1 cellular context compared by ENCODE assay signal in genomic region chr11:67355794-67356550, GRCh38.
TF ChIP-seq lines count a peak whose summit lies in the region.

No MANE protein-coding gene starts in this region.

TF ChIP-seq in H1, 55 proteins besides CTCF, POLR2A, EP300 and RAD21:
- TF ChIP-seq KDM1A (IDR thresholded peaks at IDR 0.05; ENCODE audit: borderline replicate concordance, low read length) (no peak), CHD1 (IDR thresholded peaks at IDR 0.05; ENCODE audit: low read depth, low read length) (no peak), MAX (IDR thresholded peaks at IDR 0.05) (no peak), TAF1 (IDR thresholded peaks at IDR 0.05; ENCODE audit: low read depth, low read length) (no peak), POLR2AphosphoS5 (IDR thresholded peaks at IDR 0.05; ENCODE audit: low read depth, low read length) (no peak)
